Comparison of ENCODE assay signal across 27 cellular contexts in genomic region chr10:127182161-127182560, GRCh38. TPM values are rescaled to one million over a fixed set of nuclear protein-coding genes. Genes with fewer than 3 reads are reported as not detected.
"Had no signal": no experiment of that assay in that cellular context is flagged by ENCODE, and none has a peak within 500 bp of the region (broad histone marks: within the 10 kb centered on the region; RNA-seq: fewer than 3 reads in every experiment).

No MANE protein-coding gene starts in this region.

- H3K36me3 ChIP-seq: ovary, sigmoid colon had no signal

- DNase-seq: dermis blood vessel endothelial cell; effector memory CD8-positive, alpha-beta T cell; erythroblast; esophagus squamous epithelium; foreskin melanocyte; natural killer cell; occipital lobe; ovary; posterior cingulate gyrus; psoas muscle; right cardiac atrium; sigmoid colon; stimulated activated CD4-positive, alpha-beta T cell treated with anti-CD3 and anti-CD28 coated beads, Interleukin-2, amount 100 ng/mL, for 24 hours; stimulated activated CD4-positive, alpha-beta T cell treated with anti-CD3 and anti-CD28 coated beads, Interleukin-4, amount 100 ng/mL, for 24 hours; stimulated activated naive CD4-positive, alpha-beta T cell treated with Interleukin-2 at 50 U/mL for 16 hours; substantia nigra; testis; tibial artery had no signal

- H3K9me3 Mint-ChIP-seq: natural killer cell, type B pancreatic cell had no signal

- H3K27ac Mint-ChIP-seq: effector memory CD8-positive, alpha-beta T cell; memory B cell; natural killer cell; stimulated activated effector memory CD8-positive, alpha-beta T cell treated with anti-CD3 and anti-CD28 coated beads, Interleukin-12 subunit alpha, Interleukin-12 subunit beta, amount 100 ng/mL, for 72 hours; type B pancreatic cell had no signal

- H3K27me3 ChIP-seq: esophagus squamous epithelium, ovary, sigmoid colon, testis, tibial artery had no signal

- H3K27ac ChIP-seq: coronary artery, esophagus squamous epithelium, ovary, psoas muscle, sigmoid colon, testis, tibial artery had no signal

- H3K27me3 Mint-ChIP-seq: memory B cell, type B pancreatic cell had no signal

- ATAC-seq: effector memory CD8-positive, alpha-beta T cell; left lobe of liver; natural killer cell; psoas muscle; right cardiac atrium; stimulated activated effector memory CD8-positive, alpha-beta T cell treated with anti-CD3 and anti-CD28 coated beads, Interleukin-12 subunit alpha, Interleukin-12 subunit beta, amount 100 ng/mL, for 72 hours had no signal

- H3K4me3 ChIP-seq: coronary artery, esophagus squamous epithelium, lung, ovary, psoas muscle, sigmoid colon, testis, tibial artery had no signal

- H3K4me1 Mint-ChIP-seq: memory B cell; natural killer cell; stimulated activated effector memory CD8-positive, alpha-beta T cell treated with anti-CD3 and anti-CD28 coated beads, Interleukin-12 subunit alpha, Interleukin-12 subunit beta, amount 100 ng/mL, for 72 hours had no signal

- H3K9me3 ChIP-seq: esophagus squamous epithelium, ovary, psoas muscle, sigmoid colon, testis, tibial artery had no signal

- H3K4me3 Mint-ChIP-seq: effector memory CD8-positive, alpha-beta T cell; memory B cell; natural killer cell; stimulated activated effector memory CD8-positive, alpha-beta T cell treated with anti-CD3 and anti-CD28 coated beads, Interleukin-12 subunit alpha, Interleukin-12 subunit beta, amount 100 ng/mL, for 72 hours; type B pancreatic cell had no signal

- H3K4me1 ChIP-seq: esophagus squamous epithelium, psoas muscle, sigmoid colon, testis, tibial artery had no signal

- H3K36me3 Mint-ChIP-seq: memory B cell; natural killer cell; stimulated activated effector memory CD8-positive, alpha-beta T cell treated with anti-CD3 and anti-CD28 coated beads, Interleukin-12 subunit alpha, Interleukin-12 subunit beta, amount 100 ng/mL, for 72 hours had no signal

RNA-seq across cellular contexts. Expression of gene INSYN2A, which starts 14.2 kb away (rescaled TPM):
- total RNA-seq: dermis blood vessel endothelial cell, left lobe of liver, liver, mononuclear cell, natural killer cell, right cardiac atrium had no signal
- polyA plus RNA-seq: keratinocyte had no signal
